31 cellular contexts compared by ENCODE assay signal in genomic region chr13:38648912-38649311, GRCh38. TPM values are rescaled to one million over a fixed set of nuclear protein-coding genes. Genes with fewer than 3 reads are reported as not detected.
"Had no signal": no experiment of that assay in that cellular context is flagged by ENCODE, and none has a peak within 500 bp of the region (broad histone marks: within the 10 kb centered on the region; RNA-seq: fewer than 3 reads in every experiment).

No MANE protein-coding gene starts in this region.

- DNase-seq: activated B cell treated with CpG ODN at 0.5 μM for 24 hours; activated CD4-positive, alpha-beta T cell treated with anti-CD3 and anti-CD28 coated beads for 48 hours; activated CD4-positive, alpha-beta T cell treated with anti-CD3 and anti-CD28 coated beads, Interleukin-2, amount 50 U/mL, for 1 hour; activated CD4-positive, alpha-beta T cell treated with anti-CD3 and anti-CD28 coated beads, Interleukin-2, amount 50 U/mL, for 48 hours; activated CD8-positive, alpha-beta memory T cell treated with anti-CD3 and anti-CD28 coated beads, Interleukin-2, amount 50 U/mL, for 48 hours; activated CD8-positive, alpha-beta T cell treated with anti-CD3 and anti-CD28 coated beads, Interleukin-2, amount 10 ng/mL, durations not matched to agents 7 days and 5 days; activated gamma-delta T cell; activated naive CD4-positive, alpha-beta T cell; activated naive CD4-positive, alpha-beta T cell treated with anti-CD3 and anti-CD28 coated beads, Interleukin-2, amount 10 ng/mL, durations not matched to agents 7 days and 5 days; activated T-cell treated with anti-CD3 and anti-CD28 coated beads for 4 hours; activated T-cell treated with anti-CD3 and anti-CD28 coated beads, Interleukin-2, amount 50 U/mL, for 24 hours; activated T-cell treated with anti-CD3 and anti-CD28 coated beads, Interleukin-2, amount 50 U/mL, for 72 hours; amniotic stem cell; anterior cingulate cortex; brain microvascular endothelial cell; cortex of kidney; dermis blood vessel endothelial cell; effector CD4-positive, alpha-beta T cell; effector memory CD8-positive, alpha-beta T cell; erythroblast; foreskin keratinocyte; gastrocnemius medialis; glutamatergic neuron; heart left ventricle; T-helper 1 cell; T-helper 17 cell; T1000; WERI-Rb-1 had no signal

- H3K27ac ChIP-seq: brain microvascular endothelial cell, esophagus muscularis mucosa, foreskin keratinocyte, gastrocnemius medialis, heart left ventricle, WERI-Rb-1 had no signal

- H3K36me3 ChIP-seq: brain microvascular endothelial cell, esophagus muscularis mucosa, gastrocnemius medialis, heart left ventricle, WERI-Rb-1 had no signal

- H3K9me3 ChIP-seq: esophagus muscularis mucosa, gastrocnemius medialis, heart left ventricle had no signal

- ATAC-seq: activated CD4-positive, CD25-positive, alpha-beta regulatory T cell treated with anti-CD3 and anti-CD28 coated beads, Interleukin-2, amount 50 U/mL, for 24 hours; activated CD8-positive, alpha-beta T cell treated with anti-CD3 and anti-CD28 coated beads, Interleukin-2, amount 10 ng/mL, durations not matched to agents 7 days and 5 days; activated T-cell treated with anti-CD3 and anti-CD28 coated beads, Interleukin-2, amount 50 U/mL, for 72 hours; effector memory CD8-positive, alpha-beta T cell; foreskin keratinocyte; gastrocnemius medialis; heart left ventricle; T-helper 17 cell had no signal

- H3K4me1 ChIP-seq: foreskin keratinocyte, gastrocnemius medialis, heart left ventricle had no signal

- H3K27me3 ChIP-seq: brain microvascular endothelial cell, esophagus muscularis mucosa, foreskin keratinocyte, gastrocnemius medialis, heart left ventricle had no signal

- H3K4me3 ChIP-seq: esophagus muscularis mucosa, gastrocnemius medialis, heart left ventricle had no signal

RNA-seq across cellular contexts. Expression of gene FREM2, which starts 38.0 kb away (rescaled TPM):
- total RNA-seq: activated B cell treated with CpG ODN at 0.5 μM for 24 hours; activated CD8-positive, alpha-beta T cell treated with anti-CD3 and anti-CD28 coated beads, Interleukin-2, amount 10 ng/mL, durations not matched to agents 7 days and 5 days; bronchial epithelial cell; T-helper 17 cell had no signal
